1 cellular context compared by ENCODE assay signal in genomic region chr17:59811209-59811608, GRCh38.
TF ChIP-seq lines count a peak whose summit lies in the region.

No MANE protein-coding gene starts in this region.

TF ChIP-seq in HCT116, 20 proteins besides CTCF, POLR2A, EP300 and RAD21 (continued from another document):
- peak; percentile 19 for TF ChIP-seq ZBTB33 (IDR thresholded peaks at IDR 0.05; ENCODE audit: extremely low read depth, insufficient replicate concordance, low read length)
- peak; percentile 36 for TF ChIP-seq FOSL1 (IDR thresholded peaks at IDR 0.05; ENCODE audit: low read depth)
- TF ChIP-seq SRF (IDR thresholded peaks at IDR 0.05; ENCODE audit: low read depth): no peak
- no peak for TF ChIP-seq TCF7L2 (IDR thresholded peaks at IDR 0.05; ENCODE audit: borderline replicate concordance, extremely low read depth, insufficient read depth, insufficient read length)
- TF ChIP-seq JUND (IDR thresholded peaks at IDR 0.05): no peak; the same call in 1 of the 2 replicates
- no peak for TF ChIP-seq ZFX (IDR thresholded peaks at IDR 0.05)
- TF ChIP-seq ATF3 (IDR thresholded peaks at IDR 0.05): no peak
- TF ChIP-seq POLR2AphosphoS5 (IDR thresholded peaks at IDR 0.05; ENCODE audit: low read depth, low read length): no peak
- TF ChIP-seq SP1 (IDR thresholded peaks at IDR 0.05; ENCODE audit: low read depth): no peak
